In genomic region chr2:225270861-225271260, GRCh38 we compare ENCODE assay signal across 8 cellular contexts.
DNase-seq lines count a peak whose midpoint lies in the region; ATAC-seq and TF ChIP-seq lines count a peak whose summit lies in the region.

No MANE protein-coding gene starts in this region.

- ATAC-seq in HCT116: peak; percentile 92

- H3K9ac ChIP-seq in HCT116 (ENCODE audit: low read length): no peak overlapping the region

- H3K79me2 ChIP-seq in HCT116 (ENCODE audit: insufficient read depth, low read length): no peaks in the 10 kb centered on the region

- peaks cover 4 to 11% of the 10 kb centered on the region in 2 experiments; a peak in 3 of 4 replicates for H3K4me1 ChIP-seq in HCT116 (ENCODE audit: control insufficient read depth in 1 of 2, insufficient read depth in 2 of 2, low read length in 2 of 2)

- no peak for TF ChIP-seq RAD21 in HCT116 (IDR thresholded peaks at IDR 0.05; ENCODE audit: low read depth)

- POLR2A ChIA-PET in HCT116 (lab: Charles Lee): no interaction called here

- TF ChIP-seq POLR2A in HCT116 (IDR thresholded peaks at IDR 0.05; ENCODE audit: borderline replicate concordance, extremely low read depth, insufficient read depth, insufficient read length): no peak

- peak overlapping the region; percentile 52 for H2AFZ ChIP-seq in HCT116 (ENCODE audit: low read depth, low read length, poor library complexity, severe bottlenecking)

- H3K36me3 ChIP-seq in HCT116 (ENCODE audit: control insufficient read depth in 1 of 2, insufficient read depth in 2 of 2, low read length in 2 of 2): no peaks in the 10 kb centered on the region

- H3K4me3 ChIP-seq in GM12875 (ENCODE audit: low read depth, low read length) (no peak overlapping the region), HCT116 (replicated peaks in 1 of 2; ENCODE audit: low read depth in 1 of 2, low read length in 2 of 2) (no peak overlapping the region), fibroblast of pulmonary artery (replicated peaks; ENCODE audit: low read depth, low read length) (no peak overlapping the region)

- TF ChIP-seq CTCF in GM12875 (IDR thresholded peaks at IDR 0.05; ENCODE audit: borderline replicate concordance, insufficient read depth, low read depth, low read length) (0 out of 2 replicates have a peak, but pooled peaks have one; percentile 2), HCT116 (IDR thresholded peaks at IDR 0.05 in 2 of 3, conservative IDR thresholded peaks at IDR 0.05 in 1 of 3; ENCODE audit: borderline replicate concordance in 1 of 3, insufficient read depth in 1 of 3, low read depth in 2 of 3, low read length in 2 of 3) (peak in 2 of 3 experiments; percentile 21 to 38; a peak in 3 of 6 replicates), fibroblast of pulmonary artery (IDR thresholded peaks at IDR 0.05; ENCODE audit: low read length, missing control alignments) (no peak)

- no TSS peak for BruUV-seq in HCT116 (replicated peaks; lab: Mats Ljungman, UMichigan)

- no peaks in the 10 kb centered on the region for H3K9me3 ChIP-seq in HCT116 (ENCODE audit: control insufficient read depth in 1 of 2, insufficient read depth in 1 of 2, low read depth in 1 of 2, low read length in 2 of 2)

- H3K4me2 ChIP-seq in HCT116 (ENCODE audit: low read length): peak overlapping the region; percentile 11; the same call in 1 of the 2 replicates

- H4K20me1 ChIP-seq in HCT116 (ENCODE audit: insufficient read depth): no peaks in the 10 kb centered on the region

- peak; percentile 34 for DNase-seq in AG08395 (ENCODE audit: low spot score)
- peak; percentile 75 for DNase-seq in HCT116 (ENCODE audit: low read depth, low spot score)
- peak; percentile 24 for DNase-seq in KG1 (lab: John Stamatoyannopoulos, UW)
- DNase-seq in RPMI8226: peak; percentile 87
- peak; percentile 52 for DNase-seq in fibroblast of pulmonary artery (ENCODE audit: low read depth)
- no peak for DNase-seq in NK-92 (lab: John Stamatoyannopoulos, UW; ENCODE audit: unreplicated experiment)
- no peak for DNase-seq in stimulated activated CD4-positive, alpha-beta T cell treated with anti-CD3 and anti-CD28 coated beads, Interleukin-2, amount 100 ng/mL, for 24 hours

- H3K27ac ChIP-seq in HCT116 (ENCODE audit: low read depth, low read length): no peak overlapping the region

- intact Hi-C loops in HCT116 (cut with micrococcal nuclease): no loop called here

- no peaks in the 10 kb centered on the region for H3K9me2 ChIP-seq in HCT116 (ENCODE audit: insufficient read depth)

- RAD21 ChIA-PET in HCT116 (lab: Charles Lee; ENCODE audit: low non-redundant PET in 1 of 2, low total read pairs in 2 of 2, uncharacterized antibody in 2 of 2, unreplicated experiment in 2 of 2): no interaction called here

- CTCF ChIA-PET in HCT116 (lab: Charles Lee): no interaction called here

- no peaks in the 10 kb centered on the region for H3K27me3 ChIP-seq in HCT116 (ENCODE audit: insufficient read depth, low read length)

TF ChIP-seq in HCT116, 20 proteins besides CTCF, POLR2A, EP300 and RAD21:
- TF ChIP-seq FOSL1 (IDR thresholded peaks at IDR 0.05; ENCODE audit: low read depth): peak; percentile 61
- peak; percentile 60 for TF ChIP-seq JUND (IDR thresholded peaks at IDR 0.05)
- no peak for TF ChIP-seq MAX (IDR thresholded peaks at IDR 0.05)
- no peak for TF ChIP-seq EZH2phosphoT487 (IDR thresholded peaks at IDR 0.05; ENCODE audit: borderline replicate concordance)
- TF ChIP-seq YY1 (IDR thresholded peaks at IDR 0.05; ENCODE audit: extremely low read depth, insufficient replicate concordance, low read depth, low read length): no peak
- 0 out of 2 replicates have a peak, but pooled peaks have one; percentile 23 for TF ChIP-seq SP1 (IDR thresholded peaks at IDR 0.05; ENCODE audit: low read depth)
- TF ChIP-seq ZBTB33 (IDR thresholded peaks at IDR 0.05; ENCODE audit: extremely low read depth, insufficient replicate concordance, low read length): no peak
- no peak for TF ChIP-seq TCF7L2 (IDR thresholded peaks at IDR 0.05; ENCODE audit: borderline replicate concordance, extremely low read depth, insufficient read depth, insufficient read length)
- TF ChIP-seq CBX3 (IDR thresholded peaks at IDR 0.05; ENCODE audit: low read depth): peak; percentile 53; the same call in 1 of the 2 replicates
- TF ChIP-seq ZFX (IDR thresholded peaks at IDR 0.05): no peak
- TF ChIP-seq CEBPB (IDR thresholded peaks at IDR 0.05; ENCODE audit: low read depth): no peak
- no peak for TF ChIP-seq EGR1 (IDR thresholded peaks at IDR 0.05; ENCODE audit: low read depth)
- TF ChIP-seq ZNF274 (IDR thresholded peaks at IDR 0.05; ENCODE audit: low read depth, low read length): no peak
- no peak for TF ChIP-seq EZH2 (IDR thresholded peaks at IDR 0.05)
- no peak for TF ChIP-seq ATF3 (IDR thresholded peaks at IDR 0.05)
- TF ChIP-seq POLR2AphosphoS5 (IDR thresholded peaks at IDR 0.05; ENCODE audit: low read depth, low read length): peak; percentile 47; the same call in 1 of the 2 replicates
- no peak for TF ChIP-seq SIN3A (IDR thresholded peaks at IDR 0.05; ENCODE audit: low read depth)
- TF ChIP-seq SRF (IDR thresholded peaks at IDR 0.05; ENCODE audit: low read depth): no peak
- no peak for TF ChIP-seq ELF1 (IDR thresholded peaks at IDR 0.05; ENCODE audit: borderline replicate concordance, low read depth)
- no peak for TF ChIP-seq REST (IDR thresholded peaks at IDR 0.05; ENCODE audit: low read depth)

Comparison
In these comparisons a context has a peak if more than half of its experiments do, and no peak if none do; other contexts are left out.
1. DNase-seq: peak in AG08395 (single experiment), HCT116 (single experiment), KG1 (single experiment), RPMI8226 (single experiment) and fibroblast of pulmonary artery (single experiment); none in NK-92 (single experiment) and stimulated activated CD4-positive, alpha-beta T cell treated with anti-CD3 and anti-CD28 coated beads, Interleukin-2, amount 100 ng/mL, for 24 hours (0 of 2).